27 cellular contexts compared by ENCODE assay signal in the genomic region with DNA sequence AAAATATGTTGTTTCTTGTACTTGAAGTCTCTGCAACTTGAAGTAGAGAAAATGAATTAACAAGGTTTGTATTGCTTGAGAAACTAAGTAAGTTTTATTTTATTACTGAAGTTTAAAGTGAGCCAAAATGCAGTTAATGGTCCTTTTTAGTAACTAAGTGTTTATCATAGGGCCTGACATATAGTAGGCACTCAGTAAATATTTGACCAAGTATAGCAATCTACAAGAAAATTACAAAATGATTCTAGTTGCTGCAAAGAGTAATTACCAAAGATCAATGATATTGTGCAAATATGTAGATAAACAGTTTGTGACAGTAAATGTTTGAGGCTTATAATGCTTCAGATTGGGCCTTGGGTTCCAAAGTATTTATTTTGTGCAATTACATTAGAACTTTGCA.
"Had no signal": no experiment of that assay in that cellular context is flagged by ENCODE, and none has a peak within 500 bp of the region (broad histone marks: within the 10 kb centered on the region; RNA-seq: fewer than 3 reads in every experiment).

No MANE protein-coding gene starts in this region.

- H3K4me3 ChIP-seq: colonic mucosa, esophagus squamous epithelium, gastrocnemius medialis, heart right ventricle, left lung, lower lobe of right lung, mucosa of descending colon had no signal

- H3K4me1 ChIP-seq: colonic mucosa had no signal

- FAIRE-seq: endometrium, islet of Langerhans, keratinocyte had no signal

- H3K27me3 ChIP-seq: colonic mucosa, esophagus squamous epithelium, gastrocnemius medialis, left lung had no signal

- ATAC-seq: effector memory CD8-positive, alpha-beta T cell; esophagus mucosa; gastrocnemius medialis; heart right ventricle; left cardiac atrium; left lung; left ventricle myocardium superior; lower lobe of right lung; mucosa of descending colon had no signal

- DNase-seq: colonic mucosa; cortex of kidney; effector CD8-positive, alpha-beta T cell; effector memory CD8-positive, alpha-beta T cell; endodermal cell; erythroblast; esophagus squamous epithelium; foreskin fibroblast; foreskin melanocyte; gastrocnemius medialis; glutamatergic neuron; head of caudate nucleus; heart right ventricle; hippocampal formation; left cardiac atrium; left lung; left ventricle myocardium superior; lower lobe of right lung; mesenchymal stem cell; mucosa of descending colon had no signal

- H3K36me3 ChIP-seq: colonic mucosa, gastrocnemius medialis, left lung had no signal

- H3K9me3 Mint-ChIP-seq: dendritic cell treated with granulocyte-macrophage colony-stimulating factor and Interleukin-4, amounts not matched to agents 40 ng/mL and 50 ng/mL, for 4 days; effector memory CD8-positive, alpha-beta T cell; endodermal cell; mesothelial cell of epicardium had no signal

- H3K9me3 ChIP-seq: colonic mucosa, esophagus squamous epithelium, gastrocnemius medialis, heart right ventricle, left lung, lower lobe of right lung, mucosa of descending colon had no signal

- H3K4me3 Mint-ChIP-seq: dendritic cell treated with granulocyte-macrophage colony-stimulating factor and Interleukin-4, amounts not matched to agents 40 ng/mL and 50 ng/mL, for 4 days; endodermal cell had no signal

- H3K27ac Mint-ChIP-seq: dendritic cell treated with granulocyte-macrophage colony-stimulating factor and Interleukin-4, amounts not matched to agents 40 ng/mL and 50 ng/mL, for 4 days; effector memory CD8-positive, alpha-beta T cell; endodermal cell had no signal

- H3K27ac ChIP-seq: colonic mucosa, epithelial cell of prostate, esophagus squamous epithelium, gastrocnemius medialis, heart right ventricle, left lung, lower lobe of right lung had no signal
